Comparison of ENCODE assay signal across 8 cellular contexts in genomic region chr5:178116406-178116885, GRCh38. TPM values are rescaled to one million over a fixed set of nuclear protein-coding genes. Genes with fewer than 3 reads are reported as not detected.
DNase-seq lines count a peak whose midpoint lies in the region; ATAC-seq and TF ChIP-seq lines count a peak whose summit lies in the region.

No MANE protein-coding gene starts in this region.

- peaks cover 3% of the 10 kb centered on the region for H3K9me3 ChIP-seq in lower lobe of right lung
- H3K9me3 ChIP-seq in GM23248 (ENCODE audit: low read depth) = no peaks in the 10 kb centered on the region

- H3K27me3 ChIP-seq in lower lobe of right lung (ENCODE audit: low read depth) (peaks cover 41% of the 10 kb centered on the region), GM23248 (replicated peaks; ENCODE audit: insufficient read depth) (peaks cover 21% of the 10 kb centered on the region)

- H3K4me3 ChIP-seq in lower lobe of right lung = peak overlapping the region; percentile 63
- no peak overlapping the region for H3K4me3 ChIP-seq in GM23248

- H3K27ac ChIP-seq in lower lobe of right lung (peak overlapping the region; percentile 49), GM23248 (no peak overlapping the region)

- in situ Hi-C loops in GM23248 (cut with MboI) = no loop called here

- no peak overlapping the region for H2AFZ ChIP-seq in GM23248

- H3K4me3 Mint-ChIP-seq in activated CD8-positive, alpha-beta memory T cell treated with anti-CD3 and anti-CD28 coated beads, Interleukin-2, amount 10 ng/mL, durations not matched to agents 7 days and 5 days = peak overlapping the region; percentile 51

- TF ChIP-seq POLR2A in GM18526 (IDR thresholded peaks at IDR 0.05; ENCODE audit: extremely low read depth, insufficient read length) = peak; percentile 61

- H4K20me1 ChIP-seq in GM23248 (ENCODE audit: insufficient read depth) = no peaks in the 10 kb centered on the region

- ATAC-seq in HG03442 (IDR thresholded peaks at IDR 0.05; ENCODE audit: unreplicated experiment) (peak; percentile 23), lower lobe of right lung (peak in 1 of 2 donors; percentile 5), GM19324 (IDR thresholded peaks at IDR 0.05; ENCODE audit: low FRiP score, unreplicated experiment) (no peak)
- peak; percentile 29 for ATAC-seq in activated CD8-positive, alpha-beta memory T cell treated with anti-CD3 and anti-CD28 coated beads, Interleukin-2, amount 10 ng/mL, durations not matched to agents 7 days and 5 days

- H3K4me1 Mint-ChIP-seq in activated CD8-positive, alpha-beta memory T cell treated with anti-CD3 and anti-CD28 coated beads, Interleukin-2, amount 10 ng/mL, durations not matched to agents 7 days and 5 days = peaks cover 46% of the 10 kb centered on the region

- H3K27me3 Mint-ChIP-seq in activated CD8-positive, alpha-beta memory T cell treated with anti-CD3 and anti-CD28 coated beads, Interleukin-2, amount 10 ng/mL, durations not matched to agents 7 days and 5 days = peaks cover 29% of the 10 kb centered on the region

- intact Hi-C loops in lower lobe of right lung (cut with DNase I) = no loop called here

- H3K36me3 Mint-ChIP-seq in activated CD8-positive, alpha-beta memory T cell treated with anti-CD3 and anti-CD28 coated beads, Interleukin-2, amount 10 ng/mL, durations not matched to agents 7 days and 5 days = no peaks in the 10 kb centered on the region

- H3K9ac ChIP-seq in GM23248 = no peak overlapping the region

- no peak overlapping the region for H3K4me2 ChIP-seq in GM23248 (ENCODE audit: unreplicated experiment)

- peak; percentile 87 for DNase-seq in activated CD8-positive, alpha-beta memory T cell treated with anti-CD3 and anti-CD28 coated beads, Interleukin-2, amount 10 ng/mL, durations not matched to agents 7 days and 5 days
- no peak for DNase-seq in lower lobe of right lung
- no peak for DNase-seq in GM23248
- DNase-seq in glomerular visceral epithelial cell (ENCODE audit: extremely low spot score) = no peak
- DNase-seq in ureter (ENCODE audit: low spot score) = no peak

- H3F3A ChIP-seq in GM23248 (ENCODE audit: insufficient read depth) = peaks cover 10% of the 10 kb centered on the region

- H3K36me3 ChIP-seq in lower lobe of right lung = no peaks in the 10 kb centered on the region
- H3K36me3 ChIP-seq in GM23248 (ENCODE audit: low read depth) = no peaks in the 10 kb centered on the region

- CTCF ChIA-PET in activated CD8-positive, alpha-beta memory T cell treated with anti-CD3 and anti-CD28 coated beads, Interleukin-2, amount 10 ng/mL, durations not matched to agents 7 days and 5 days (lab: Charles Lee) = interaction anchor here (0.6 to 1.8 kb wide), 3 partner anchors 12 to 41 kb away, joined by 3 to 5 read pairs (median 4); no protein-coding TSS in a partner anchor

- no peak for TF ChIP-seq CTCF in lower lobe of right lung (IDR thresholded peaks at IDR 0.05)

- H3K9me3 Mint-ChIP-seq in activated CD8-positive, alpha-beta memory T cell treated with anti-CD3 and anti-CD28 coated beads, Interleukin-2, amount 10 ng/mL, durations not matched to agents 7 days and 5 days (ENCODE audit: low read depth) = no peaks in the 10 kb centered on the region

- H3K79me2 ChIP-seq in GM23248 (ENCODE audit: insufficient read depth) = no peaks in the 10 kb centered on the region

- H3K4me1 ChIP-seq in lower lobe of right lung (peaks cover 44% of the 10 kb centered on the region), GM23248 (ENCODE audit: insufficient read depth) (no peaks in the 10 kb centered on the region)

- no peaks in the 10 kb centered on the region for H3K9me2 ChIP-seq in GM23248 (ENCODE audit: insufficient read depth)

- WGBS in GM23248 (ENCODE audit: low coverage in 1 of 2, low lambda C conversion rate in 2 of 2, missing lambda C conversion rate in 2 of 2), 2 experiments = 46 to 49% methylated on average over 17 to 18 of the region's 18 CpGs

- H3K27ac Mint-ChIP-seq in activated CD8-positive, alpha-beta memory T cell treated with anti-CD3 and anti-CD28 coated beads, Interleukin-2, amount 10 ng/mL, durations not matched to agents 7 days and 5 days = peak overlapping the region; percentile 42

RNA-seq across cellular contexts. Expression of gene N4BP3, which starts 3.1 kb away (rescaled TPM):
- 1 to 10 TPM in 1 of 2 experiments, under 1 TPM in 1; 0.99 to 1.1 TPM for total RNA-seq in activated CD8-positive, alpha-beta memory T cell treated with anti-CD3 and anti-CD28 coated beads, Interleukin-2, amount 10 ng/mL, durations not matched to agents 7 days and 5 days
- total RNA-seq in lower lobe of right lung = 7.9 TPM
- total RNA-seq in GM23248 (2014; rRNA removed; shearing (Covaris generic)) = 0.32 and 0.38 TPM in 2 replicates
- 0.09 and 0.16 TPM in 2 replicates for polyA plus RNA-seq in GM23248 (2016; fragmentation: Nextera tagmentation; extraction: Ambion mirVana)
- total RNA-seq in ureter = 3.3 TPM

RNA-seq across cellular contexts. Expression of gene RMND5B, which starts 14.4 kb away (rescaled TPM):
- 1 to 10 TPM; 3.7 to 5.6 TPM for total RNA-seq in activated CD8-positive, alpha-beta memory T cell treated with anti-CD3 and anti-CD28 coated beads, Interleukin-2, amount 10 ng/mL, durations not matched to agents 7 days and 5 days
- total RNA-seq in lower lobe of right lung (38.6 TPM), ureter (43.7 TPM)
- 17.5 and 33.9 TPM in 2 replicates for total RNA-seq in GM23248 (2014; rRNA removed; shearing (Covaris generic))
- polyA plus RNA-seq in GM23248 (2016; fragmentation: Nextera tagmentation; extraction: Ambion mirVana) = 19.9 and 20.7 TPM in 2 replicates

RNA-seq across cellular contexts. Expression of gene NHP2, which starts 37.2 kb away (rescaled TPM):
- 100 to 1,000 TPM; 144 to 168 TPM for total RNA-seq in activated CD8-positive, alpha-beta memory T cell treated with anti-CD3 and anti-CD28 coated beads, Interleukin-2, amount 10 ng/mL, durations not matched to agents 7 days and 5 days
- total RNA-seq in lower lobe of right lung (57.5 TPM), ureter (183 TPM)
- total RNA-seq in GM23248 (2014; rRNA removed; shearing (Covaris generic)) = 203 and 221 TPM in 2 replicates
- 232 and 237 TPM in 2 replicates for polyA plus RNA-seq in GM23248 (2016; fragmentation: Nextera tagmentation; extraction: Ambion mirVana)
